Comparison of ENCODE assay signal across 17 cellular contexts in genomic region chr7:50666124-50666496, GRCh38.
"Had no signal": no experiment of that assay in that cellular context is flagged by ENCODE, and none has a peak within 500 bp of the region (broad histone marks: within the 10 kb centered on the region; RNA-seq: fewer than 3 reads in every experiment).

No MANE protein-coding gene starts in this region.

- H3K4me2 ChIP-seq: neural progenitor cell had no signal

- H3K4me1 Mint-ChIP-seq: neural progenitor cell had no signal

- DNase-seq: activated CD4-positive, alpha-beta T cell treated with anti-CD3 and anti-CD28 coated beads, Interleukin-2, amount 10 ng/mL, durations not matched to agents 24 days and 14 days; activated naive CD4-positive, alpha-beta T cell treated with anti-CD3 and anti-CD28 coated beads for 36 hours; activated naive CD8-positive, alpha-beta T cell treated with anti-CD3 and anti-CD28 coated beads, Interleukin-2, amount 50 U/mL, for 24 hours; activated T-cell treated with anti-CD3 and anti-CD28 coated beads for 4 hours; foreskin melanocyte; head of caudate nucleus; immature natural killer cell; small intestine; stimulated activated CD4-positive, alpha-beta T cell treated with anti-CD3 and anti-CD28 coated beads, Interleukin-4, amount 100 ng/mL, for 24 hours; stimulated activated naive CD4-positive, alpha-beta T cell treated with Interleukin-2 at 50 U/mL for 16 hours; substantia nigra had no signal

- H3K4me3 Mint-ChIP-seq: activated CD4-positive, alpha-beta T cell treated with anti-CD3 and anti-CD28 coated beads, Interleukin-2, amount 10 ng/mL, durations not matched to agents 24 days and 14 days; activated naive CD4-positive, alpha-beta T cell treated with anti-CD3 and anti-CD28 coated beads for 36 hours; activated naive CD8-positive, alpha-beta T cell treated with anti-CD3 and anti-CD28 coated beads, Interleukin-2, amount 50 U/mL, for 24 hours; immature natural killer cell; mesothelial cell of epicardium; neural progenitor cell; T-helper 1 cell treated with Interleukin-12 subunit alpha and Interleukin-12 subunit beta and Interleukin-4 antibody, amounts not matched to agents 30 μg/mL and 1 μg/mL, for 36 hours; type B pancreatic cell had no signal

- H3K27me3 ChIP-seq: neural progenitor cell had no signal

- ATAC-seq: activated naive CD8-positive, alpha-beta T cell treated with anti-CD3 and anti-CD28 coated beads, Interleukin-2, amount 50 U/mL, for 24 hours had no signal

- H3K9me3 Mint-ChIP-seq: activated CD4-positive, alpha-beta T cell treated with anti-CD3 and anti-CD28 coated beads, Interleukin-2, amount 10 ng/mL, durations not matched to agents 24 days and 14 days; activated naive CD4-positive, alpha-beta T cell treated with anti-CD3 and anti-CD28 coated beads for 36 hours; activated naive CD8-positive, alpha-beta T cell treated with anti-CD3 and anti-CD28 coated beads, Interleukin-2, amount 50 U/mL, for 24 hours; immature natural killer cell; mesothelial cell of epicardium; T-helper 1 cell treated with Interleukin-12 subunit alpha and Interleukin-12 subunit beta and Interleukin-4 antibody, amounts not matched to agents 30 μg/mL and 1 μg/mL, for 36 hours; type B pancreatic cell had no signal

- H3K27ac ChIP-seq: epithelial cell of prostate, neural progenitor cell had no signal

- H3K27me3 Mint-ChIP-seq: activated naive CD8-positive, alpha-beta T cell treated with anti-CD3 and anti-CD28 coated beads, Interleukin-2, amount 50 U/mL, for 24 hours; type B pancreatic cell had no signal

- H3K36me3 ChIP-seq: neural progenitor cell had no signal

- H3K4me3 ChIP-seq: lung, neural progenitor cell had no signal

- H3K36me3 Mint-ChIP-seq: immature natural killer cell had no signal

- H3K4me1 ChIP-seq: neural progenitor cell had no signal

- H3K9ac ChIP-seq: neural progenitor cell had no signal

- H3K27ac Mint-ChIP-seq: activated CD4-positive, alpha-beta T cell treated with anti-CD3 and anti-CD28 coated beads, Interleukin-2, amount 10 ng/mL, durations not matched to agents 24 days and 14 days; activated naive CD4-positive, alpha-beta T cell treated with anti-CD3 and anti-CD28 coated beads for 36 hours; activated naive CD8-positive, alpha-beta T cell treated with anti-CD3 and anti-CD28 coated beads, Interleukin-2, amount 50 U/mL, for 24 hours; mesothelial cell of epicardium; neural progenitor cell; T-helper 1 cell treated with Interleukin-12 subunit alpha and Interleukin-12 subunit beta and Interleukin-4 antibody, amounts not matched to agents 30 μg/mL and 1 μg/mL, for 36 hours; type B pancreatic cell had no signal
